9 cellular contexts compared by ENCODE assay signal in the genomic region with DNA sequence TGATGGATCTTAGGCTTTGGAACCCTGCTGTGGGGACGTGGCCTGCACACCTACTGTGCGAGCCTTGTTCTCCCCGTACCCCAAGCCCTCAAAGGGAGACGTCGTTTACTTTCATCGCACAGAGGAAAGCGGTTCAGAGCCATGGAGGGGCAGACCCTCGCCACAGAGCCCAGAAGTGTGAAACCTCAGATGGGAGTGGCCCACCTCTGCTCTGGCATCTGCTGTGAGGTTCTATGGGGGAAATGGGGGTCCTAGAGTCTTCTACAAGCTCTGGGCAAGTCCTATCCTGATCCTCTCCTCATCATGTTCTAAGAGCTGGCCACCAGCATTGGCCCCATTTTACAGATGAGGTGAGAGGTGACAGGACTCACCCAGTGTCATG. TPM values are rescaled to one million over a fixed set of nuclear protein-coding genes. Genes with fewer than 3 reads are reported as not detected.
DNase-seq lines count a peak whose midpoint lies in the region; ATAC-seq and TF ChIP-seq lines count a peak whose summit lies in the region.
"Had no signal": no experiment of that assay in that cellular context is flagged by ENCODE, and none has a peak within 500 bp of the region (broad histone marks: within the 10 kb centered on the region; RNA-seq: fewer than 3 reads in every experiment).

No MANE protein-coding gene starts in this region.

- H3K9me3 Mint-ChIP-seq in endothelial cell (ENCODE audit: unreplicated experiment) (no peaks in the 10 kb centered on the region), progenitor cell of endocrine pancreas (ENCODE audit: low read depth) (no peaks in the 10 kb centered on the region)

- no peaks in the 10 kb centered on the region for H3K36me3 ChIP-seq in ES-I3 (ENCODE audit: insufficient read depth, low read length)

- no peak for TF ChIP-seq CTCF in RWPE1 (conservative IDR thresholded peaks at IDR 0.05; ENCODE audit: low read depth)
- no peak for TF ChIP-seq CTCF in endothelial cell (IDR thresholded peaks at IDR 0.05; ENCODE audit: unreplicated experiment)
- no peak for TF ChIP-seq CTCF in progenitor cell of endocrine pancreas (IDR thresholded peaks at IDR 0.05; ENCODE audit: unreplicated experiment)

- no peak for ATAC-seq in GM18861 (IDR thresholded peaks at IDR 0.05; ENCODE audit: unreplicated experiment)
- no peak for ATAC-seq in GM18870 (IDR thresholded peaks at IDR 0.05; ENCODE audit: unreplicated experiment)
- no peak for ATAC-seq in HG03442 (IDR thresholded peaks at IDR 0.05; ENCODE audit: unreplicated experiment)

- peaks cover 41% of the 10 kb centered on the region for H3K4me1 Mint-ChIP-seq in endothelial cell (ENCODE audit: unreplicated experiment)
- H3K4me1 Mint-ChIP-seq in progenitor cell of endocrine pancreas (ENCODE audit: low read depth), result peaks cover 17% of the 10 kb centered on the region

- H3K27me3 Mint-ChIP-seq in endothelial cell (ENCODE audit: unreplicated experiment) (peaks cover 21% of the 10 kb centered on the region), progenitor cell of endocrine pancreas (peaks cover 5% of the 10 kb centered on the region)

- CTCF ChIA-PET in RWPE1 (lab: Yijun Ruan, JAX), result no interaction called here

- H3K9me3 ChIP-seq in ES-I3 (ENCODE audit: control insufficient read depth, insufficient read depth, low read length), result no peaks in the 10 kb centered on the region

- H3K4me3 Mint-ChIP-seq in endothelial cell (ENCODE audit: unreplicated experiment), result peak overlapping the region; percentile 28
- peak overlapping the region; percentile 73 for H3K4me3 Mint-ChIP-seq in progenitor cell of endocrine pancreas (ENCODE audit: low read depth)

- POLR2A ChIA-PET in RWPE1 (lab: Yijun Ruan, JAX; ENCODE audit: low non-redundant PET), result interaction anchor here (0.6 to 1.2 kb wide), 2 partner anchors 21 to 128 kb away, joined by 3 to 15 read pairs; no protein-coding TSS in a partner anchor

- peaks cover 29% of the 10 kb centered on the region for H3K4me1 ChIP-seq in ES-I3 (ENCODE audit: insufficient read depth, low read length)

- H3K36me3 Mint-ChIP-seq in endothelial cell (ENCODE audit: low read depth, unreplicated experiment) (peaks cover 4% of the 10 kb centered on the region), progenitor cell of endocrine pancreas (ENCODE audit: insufficient read depth) (no peaks in the 10 kb centered on the region)

- H3K9ac ChIP-seq in ES-I3 (ENCODE audit: low read depth, low read length), result peak overlapping the region; percentile 34

- H3K27ac ChIP-seq in RWPE1, result peak overlapping the region; percentile 94

- H3K27ac Mint-ChIP-seq in endothelial cell (ENCODE audit: unreplicated experiment) (peak overlapping the region; percentile 42), progenitor cell of endocrine pancreas (peak overlapping the region; percentile 29)

- DNase-seq in RWPE1 (ENCODE audit: low spot score), result no peak
- no peak for DNase-seq in endothelial cell (ENCODE audit: low spot score)
- no peak for DNase-seq in progenitor cell of endocrine pancreas (ENCODE audit: low spot score, unreplicated experiment)
- no peak for DNase-seq in HuH-7.5 (ENCODE audit: low spot score)

RNA-seq across cellular contexts. Expression of gene RNF44, which starts 3.7 kb away (rescaled TPM):
- total RNA-seq in endothelial cell (ENCODE audit: unreplicated experiment) (103 TPM), progenitor cell of endocrine pancreas (153 and 156 TPM in 2 replicates)

RNA-seq across cellular contexts. Expression of gene CDHR2, which starts 8.2 kb away (rescaled TPM):
- total RNA-seq in endothelial cell (ENCODE audit: unreplicated experiment), result 0.85 TPM
- 1.5 and 1.6 TPM in 2 replicates for total RNA-seq in progenitor cell of endocrine pancreas
- total RNA-seq: NCI-H460 had no signal
